In the genomic region with DNA sequence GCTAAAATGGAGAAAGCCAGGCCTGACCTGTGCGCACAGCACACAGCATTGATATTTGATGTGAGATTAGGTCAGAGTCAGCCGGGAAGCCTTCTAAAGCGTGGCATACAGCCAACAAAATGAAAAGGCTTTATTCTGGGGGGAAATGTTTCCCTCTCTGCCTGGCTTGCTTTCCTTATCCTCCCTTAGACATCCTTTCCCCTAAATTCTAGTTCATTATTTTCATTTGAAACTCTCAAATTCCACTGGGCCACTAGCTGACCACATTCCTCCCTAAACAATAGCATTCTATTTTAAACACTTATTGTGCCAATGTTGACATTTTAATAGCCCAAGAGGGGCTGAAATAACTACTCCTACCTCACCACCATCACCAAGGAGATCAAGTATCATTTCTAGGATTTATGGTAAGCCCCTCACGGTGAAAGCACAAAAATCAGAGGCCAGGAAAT, we compare ENCODE assay signal across 12 cellular contexts. TPM values are rescaled to one million over a fixed set of nuclear protein-coding genes. Genes with fewer than 3 reads are reported as not detected.
DNase-seq lines count a peak whose midpoint lies in the region; ATAC-seq and TF ChIP-seq lines count a peak whose summit lies in the region.
"Had no signal": no experiment of that assay in that cellular context is flagged by ENCODE, and none has a peak within 500 bp of the region (broad histone marks: within the 10 kb centered on the region; RNA-seq: fewer than 3 reads in every experiment).

No MANE protein-coding gene starts in this region.

- H3K27ac Mint-ChIP-seq in stimulated activated naive CD8-positive, alpha-beta T cell treated with anti-CD3 and anti-CD28 coated beads, Interleukin-15, amount 100 ng/mL, for 72 hours = no peak overlapping the region
- H3K27ac Mint-ChIP-seq: HFFc6, nephron progenitor cell had no signal

- H3K27me3 Mint-ChIP-seq in stimulated activated naive CD8-positive, alpha-beta T cell treated with anti-CD3 and anti-CD28 coated beads, Interleukin-15, amount 100 ng/mL, for 72 hours = no peaks in the 10 kb centered on the region

- H3K4me3 Mint-ChIP-seq in stimulated activated naive CD8-positive, alpha-beta T cell treated with anti-CD3 and anti-CD28 coated beads, Interleukin-15, amount 100 ng/mL, for 72 hours = no peak overlapping the region
- H3K4me3 Mint-ChIP-seq: HFFc6, nephron progenitor cell had no signal

- no peaks in the 10 kb centered on the region for H3K4me1 Mint-ChIP-seq in stimulated activated naive CD8-positive, alpha-beta T cell treated with anti-CD3 and anti-CD28 coated beads, Interleukin-15, amount 100 ng/mL, for 72 hours
- H3K4me1 Mint-ChIP-seq: nephron progenitor cell had no signal

- peak; percentile 20 for DNase-seq in DMS153 (lab: John Stamatoyannopoulos, UW)
- peak; percentile 20 for DNase-seq in NCI-H1105 (lab: John Stamatoyannopoulos, UW)
- DNase-seq in erythroblast (lab: John Stamatoyannopoulos, UW) = peak; percentile 75 to 80
- DNase-seq in myocyte (ENCODE audit: low read depth) = peak; percentile 43
- no peak for DNase-seq in stimulated activated naive CD8-positive, alpha-beta T cell treated with anti-CD3 and anti-CD28 coated beads, Interleukin-15, amount 100 ng/mL, for 72 hours
- DNase-seq in activated gamma-delta T cell (lab: John Stamatoyannopoulos, UW) = no peak
- DNase-seq in mesenteric fat pad (ENCODE audit: low spot score) = no peak
- DNase-seq: HFFc6, KG1, NCI-H524 treated with DMSO at 0.1 percent for 48 hours, nephron progenitor cell had no signal

- H3K9me3 Mint-ChIP-seq in stimulated activated naive CD8-positive, alpha-beta T cell treated with anti-CD3 and anti-CD28 coated beads, Interleukin-15, amount 100 ng/mL, for 72 hours = peaks cover 2 to 19% of the 10 kb centered on the region in 2 donors
- H3K9me3 Mint-ChIP-seq: HFFc6 had no signal

- TF ChIP-seq POLR2A in erythroblast (IDR thresholded peaks at IDR 0.05; ENCODE audit: low read length) = no peak

- ATAC-seq in stimulated activated naive CD8-positive, alpha-beta T cell treated with anti-CD3 and anti-CD28 coated beads, Interleukin-15, amount 100 ng/mL, for 72 hours = no peak
- no peak for ATAC-seq in HG03469 (IDR thresholded peaks at IDR 0.05; ENCODE audit: unreplicated experiment)

RNA-seq across cellular contexts. Expression of gene LEPR, which starts 49.4 kb away (rescaled TPM):
- total RNA-seq in myocyte (19.4 TPM in 2 replicates), mesenteric fat pad (49.5 TPM)
- 3.8 TPM for polyA plus RNA-seq in myocyte (2012)

RNA-seq across cellular contexts. Expression of gene LEPROT, which starts 49.4 kb away (rescaled TPM):
- 46.9 and 56.9 TPM in 2 replicates for total RNA-seq in myocyte
- 63.9 TPM for polyA plus RNA-seq in myocyte (2012)
- 116 TPM for total RNA-seq in mesenteric fat pad

Comparison
In these comparisons a context has a peak if more than half of its experiments do, and no peak if none do; other contexts are left out.
1. DNase-seq: peak in DMS153 (single experiment), NCI-H1105 (single experiment), erythroblast (2 of 2) and myocyte (single experiment); none in stimulated activated naive CD8-positive, alpha-beta T cell treated with anti-CD3 and anti-CD28 coated beads, Interleukin-15, amount 100 ng/mL, for 72 hours (0 of 2), activated gamma-delta T cell (single experiment) and mesenteric fat pad (single experiment).